ENCODE assay signal across 26 cellular contexts in the genomic region with DNA sequence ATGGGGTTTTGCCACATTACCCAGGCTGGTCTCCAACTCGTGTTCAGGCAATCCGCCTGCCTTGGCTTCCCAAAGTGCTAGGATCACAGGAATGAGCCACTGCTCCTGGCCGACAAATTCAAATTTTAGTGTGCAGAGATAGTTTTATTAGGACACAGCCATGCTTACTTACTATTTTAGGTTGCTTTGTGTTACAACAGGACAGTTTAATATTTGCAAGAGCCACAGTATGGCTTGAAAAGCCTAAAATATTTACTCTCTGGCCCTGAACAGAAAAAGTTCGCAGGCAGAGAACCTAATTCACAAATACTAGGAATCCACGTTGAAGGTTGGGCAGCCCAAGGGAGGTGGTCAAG. TPM values are rescaled to one million over a fixed set of nuclear protein-coding genes. Genes with fewer than 3 reads are reported as not detected.
"Had no signal": no experiment of that assay in that cellular context is flagged by ENCODE, and none has a peak within 500 bp of the region (broad histone marks: within the 10 kb centered on the region; RNA-seq: fewer than 3 reads in every experiment).

No MANE protein-coding gene starts in this region.

- ATAC-seq: activated CD8-positive, alpha-beta T cell treated with anti-CD3 and anti-CD28 coated beads for 36 hours; activated T-cell treated with anti-CD3 and anti-CD28 coated beads, Interleukin-2, amount 50 U/mL, for 72 hours; activated T-helper 17 cell treated with anti-CD3 and anti-CD28 coated beads, Interleukin-2, amount 50 U/mL, for 72 hours; Panc1 had no signal

- DNase-seq: activated CD4-positive, alpha-beta T cell treated with anti-CD3 and anti-CD28 coated beads for 1 hour; activated CD4-positive, alpha-beta T cell treated with anti-CD3 and anti-CD28 coated beads, Interleukin-2, amount 10 ng/mL, durations not matched to agents 24 days and 14 days; activated CD4-positive, alpha-beta T cell treated with anti-CD3 and anti-CD28 coated beads, Interleukin-2, amount 50 U/mL, for 4 hours; activated CD4-positive, CD25-positive, alpha-beta regulatory T cell; activated CD8-positive, alpha-beta T cell treated with anti-CD3 and anti-CD28 coated beads for 36 hours; activated effector memory CD4-positive, alpha-beta T cell treated with anti-CD3 and anti-CD28 coated beads, Interleukin-2, amount 50 U/mL, for 16 hours; activated naive CD4-positive, alpha-beta T cell; activated naive CD4-positive, alpha-beta T cell treated with anti-CD3 and anti-CD28 coated beads, Interleukin-2, amount 50 U/mL, for 16 hours; activated naive CD8-positive, alpha-beta T cell treated with anti-CD3 and anti-CD28 coated beads for 36 hours; activated T-cell treated with anti-CD3 and anti-CD28 coated beads, Interleukin-2, amount 50 U/mL, for 1 hour; activated T-cell treated with anti-CD3 and anti-CD28 coated beads, Interleukin-2, amount 50 U/mL, for 72 hours; amygdala; NCI-H1105; NCI-H1417 treated with DMSO at 0.1 percent for 48 hours; NCI-H187 treated with DMSO at 0.1 percent for 48 hours; NCI-H345; NCI-H524 treated with DMSO at 0.1 percent for 48 hours; SHP77; SJCRH30; T1000; WERI-Rb-1 had no signal

- H3K36me3 ChIP-seq: ascending aorta, cardiac muscle cell, SJCRH30, WERI-Rb-1 had no signal

- H3K27ac ChIP-seq: ascending aorta, cardiac muscle cell, SJCRH30, SK-N-MC, WERI-Rb-1 had no signal

- H3K27me3 ChIP-seq: ascending aorta, cardiac muscle cell had no signal

- H3K4me1 ChIP-seq: ascending aorta, SJCRH30 had no signal

- H3K9me3 ChIP-seq: ascending aorta, SJCRH30 had no signal

- H3K4me3 ChIP-seq: ascending aorta, cardiac muscle cell, SJCRH30, SK-N-MC had no signal

RNA-seq across cellular contexts. Expression of a gene that starts 12.6 kb away (rescaled TPM):
- total RNA-seq: ascending aorta had no signal
